Comparison of ENCODE assay signal across 25 cellular contexts in the genomic region with DNA sequence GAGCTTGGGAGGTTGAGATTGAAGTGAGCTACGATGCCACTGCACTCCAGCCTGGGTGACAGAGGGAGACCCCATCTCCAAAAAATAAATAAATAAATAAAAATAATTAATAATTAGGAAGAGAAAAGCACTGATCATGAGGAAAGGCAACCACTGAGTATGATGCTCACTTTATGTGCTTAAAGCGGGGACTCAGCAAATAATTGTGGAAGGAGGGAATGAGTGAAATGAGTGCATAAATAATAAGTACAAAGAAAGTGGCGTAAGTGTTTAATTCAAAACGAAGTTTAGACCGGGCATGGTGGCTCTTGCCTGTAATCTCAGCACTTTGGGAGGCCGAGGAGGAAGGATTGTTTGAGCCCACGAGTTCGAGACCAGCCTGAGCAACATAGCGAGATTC.
DNase-seq lines count a peak whose midpoint lies in the region; ATAC-seq and TF ChIP-seq lines count a peak whose summit lies in the region.
"Had no signal": no experiment of that assay in that cellular context is flagged by ENCODE, and none has a peak within 500 bp of the region (broad histone marks: within the 10 kb centered on the region; RNA-seq: fewer than 3 reads in every experiment).

No MANE protein-coding gene starts in this region.

- H3K4ac ChIP-seq in IMR-90 (ENCODE audit: low read depth, low read length) (peak overlapping the region; percentile 43; the same call in 1 of the 2 replicates), neuronal stem cell (ENCODE audit: low read length) (no peak overlapping the region)

- peak overlapping the region; percentile 37; the same call in 1 of the 2 replicates for H2AK5ac ChIP-seq in IMR-90 (ENCODE audit: low read depth, low read length)
- H2AK5ac ChIP-seq in neuronal stem cell (ENCODE audit: low read depth, low read length) = no peak overlapping the region

- no peak overlapping the region for H3K4me3 Mint-ChIP-seq in activated T-cell treated with anti-CD3 and anti-CD28 coated beads, Interleukin-2, amount 50 U/mL, for 24 hours
- H3K4me3 Mint-ChIP-seq in activated T-helper 1 cell treated with anti-CD3 and anti-CD28 coated beads, Interleukin-12 subunit alpha, Interleukin-12 subunit beta, Interleukin-2, Interleukin-4 antibody, amounts not matched to agents 30 ng/mL and 10 ng/mL and 1 ng/mL, durations not matched to agents 14 hours and 24 hours and 36 hours = no peak overlapping the region
- H3K4me3 Mint-ChIP-seq: mesothelial cell of epicardium had no signal

- H4K8ac ChIP-seq in IMR-90 (ENCODE audit: low read depth in 2 of 2, low read length in 2 of 2) = no peak overlapping the region
- no peak overlapping the region for H4K8ac ChIP-seq in neuronal stem cell (ENCODE audit: low read depth, low read length)

- TF ChIP-seq POLR2A in IMR-90 (IDR thresholded peaks at IDR 0.05; ENCODE audit: low read depth, low read length) = no peak
- no peak for TF ChIP-seq POLR2A in spleen (IDR thresholded peaks at IDR 0.05)

- intact Hi-C loops in IMR-90 (cut with micrococcal nuclease) (no loop called here), spleen (cut with DNase I; ENCODE audit: low total_unique reads) (no loop called here), aorta (cut with DNase I) (no loop called here)
- intact Hi-C loops in activated T-helper 1 cell treated with anti-CD3 and anti-CD28 coated beads, Interleukin-12 subunit alpha, Interleukin-12 subunit beta, Interleukin-2, Interleukin-4 antibody, amounts not matched to agents 30 ng/mL and 10 ng/mL and 1 ng/mL, durations not matched to agents 14 hours and 24 hours and 36 hours (cut with micrococcal nuclease) = no loop called here

- no peak overlapping the region for H2BK12ac ChIP-seq in neuronal stem cell (ENCODE audit: low read length)

- H3K9me1 ChIP-seq in IMR-90 (ENCODE audit: insufficient read depth, low read length) = peaks cover 8% of the 10 kb centered on the region

- BruUV-seq in IMR-90 (replicated peaks; lab: Mats Ljungman, UMichigan) = no TSS peak

- no peak overlapping the region for H4K91ac ChIP-seq in IMR-90 (ENCODE audit: insufficient read depth, low read depth, low read length)
- H4K91ac ChIP-seq in neuronal stem cell (ENCODE audit: low read depth, low read length, poor library complexity) = no peak overlapping the region

- H3K27ac ChIP-seq in IMR-90 (ENCODE audit: insufficient read depth, low read length) = no peak overlapping the region
- no peak overlapping the region for H3K27ac ChIP-seq in neuronal stem cell (replicated peaks; ENCODE audit: low read length)
- H3K27ac ChIP-seq in spleen = peak overlapping the region in 1 of 8 donors; percentile 90
- H3K27ac ChIP-seq in aorta (ENCODE audit: low read depth in 1 of 2, low read length in 2 of 2) = no peak overlapping the region
- H3K27ac ChIP-seq: esophagus squamous epithelium, gastrocnemius medialis, suprapubic skin had no signal

- no peaks in the 10 kb centered on the region for H3K36me3 ChIP-seq in IMR-90 (ENCODE audit: control insufficient read depth, insufficient read depth, low read length)
- H3K36me3 ChIP-seq in neuronal stem cell (replicated peaks in 1 of 2; ENCODE audit: control insufficient read depth in 2 of 2, insufficient read depth in 2 of 2, low read length in 2 of 2) = no peaks in the 10 kb centered on the region
- no peaks in the 10 kb centered on the region for H3K36me3 ChIP-seq in spleen
- no peaks in the 10 kb centered on the region for H3K36me3 ChIP-seq in aorta (ENCODE audit: control insufficient read depth in 1 of 2, insufficient read depth in 2 of 2, low read length in 1 of 2)
- H3K36me3 ChIP-seq: esophagus squamous epithelium, gastrocnemius medialis, suprapubic skin had no signal

- H3K4me1 ChIP-seq in IMR-90 (ENCODE audit: control insufficient read depth, insufficient read depth, low read length) (peaks cover 11% of the 10 kb centered on the region), neuronal stem cell (ENCODE audit: control insufficient read depth in 2 of 2, insufficient read depth in 1 of 2, low read depth in 1 of 2, low read length in 2 of 2) (peaks cover 5 to 8% of the 10 kb centered on the region in 2 donors), spleen (peaks cover 0 to 41% (median 17%) of the 10 kb centered on the region in 6 donors), aorta (ENCODE audit: control insufficient read depth in 1 of 2, insufficient read depth in 2 of 2, low read length in 2 of 2) (peaks cover 0 to 4% of the 10 kb centered on the region in 2 donors)
- H3K4me1 ChIP-seq: suprapubic skin had no signal

- TF ChIP-seq CTCF in IMR-90 (conservative IDR thresholded peaks at IDR 0.05; ENCODE audit: low read depth, low read length) (no peak), spleen (IDR thresholded peaks at IDR 0.05 in 8 of 11, conservative IDR thresholded peaks at IDR 0.05 in 3 of 11) (no peak)

- H2BK120ac ChIP-seq in IMR-90 (ENCODE audit: low read depth, low read length) (peak overlapping the region; percentile 57), neuronal stem cell (ENCODE audit: low read depth, low read length) (no peak overlapping the region)

- H2BK15ac ChIP-seq in IMR-90 (ENCODE audit: low read depth, low read length) (peak overlapping the region; percentile 13; the same call in 1 of the 3 replicates), neuronal stem cell (ENCODE audit: low read length) (no peak overlapping the region)

- H3K79me1 ChIP-seq in IMR-90 (ENCODE audit: low read depth in 1 of 2, low read length in 2 of 2) (no peaks in the 10 kb centered on the region; a peak in 1 of 4 replicates), neuronal stem cell (ENCODE audit: low read depth, low read length) (no peaks in the 10 kb centered on the region)

- no peaks in the 10 kb centered on the region for H4K20me1 ChIP-seq in IMR-90 (ENCODE audit: insufficient read depth, low read length)

- H3K14ac ChIP-seq in IMR-90 (replicated peaks; ENCODE audit: low read depth, low read length) = no peak overlapping the region
- no peak overlapping the region for H3K14ac ChIP-seq in neuronal stem cell (ENCODE audit: low read length)

- H2AFZ ChIP-seq in IMR-90 (replicated peaks; ENCODE audit: low read length, poor library complexity) = no peak overlapping the region
- no peak overlapping the region for H2AFZ ChIP-seq in neuronal stem cell (ENCODE audit: low read length)

- H3K36me3 Mint-ChIP-seq in activated T-cell treated with anti-CD3 and anti-CD28 coated beads, Interleukin-2, amount 50 U/mL, for 24 hours (ENCODE audit: low read depth) = no peaks in the 10 kb centered on the region
- peaks cover 3% of the 10 kb centered on the region for H3K36me3 Mint-ChIP-seq in activated T-helper 1 cell treated with anti-CD3 and anti-CD28 coated beads, Interleukin-12 subunit alpha, Interleukin-12 subunit beta, Interleukin-2, Interleukin-4 antibody, amounts not matched to agents 30 ng/mL and 10 ng/mL and 1 ng/mL, durations not matched to agents 14 hours and 24 hours and 36 hours (ENCODE audit: low read depth)
- H3K36me3 Mint-ChIP-seq: mesothelial cell of epicardium had no signal

- no peaks in the 10 kb centered on the region for H3K9me3 Mint-ChIP-seq in activated T-cell treated with anti-CD3 and anti-CD28 coated beads, Interleukin-2, amount 50 U/mL, for 24 hours
- no peaks in the 10 kb centered on the region for H3K9me3 Mint-ChIP-seq in activated T-helper 1 cell treated with anti-CD3 and anti-CD28 coated beads, Interleukin-12 subunit alpha, Interleukin-12 subunit beta, Interleukin-2, Interleukin-4 antibody, amounts not matched to agents 30 ng/mL and 10 ng/mL and 1 ng/mL, durations not matched to agents 14 hours and 24 hours and 36 hours
- H3K9me3 Mint-ChIP-seq: mesothelial cell of epicardium had no signal

- dilution Hi-C loops in IMR-90 (cut with HindIII; ENCODE audit: low sequenced_read_pairs, unreplicated experiment) = no loop called here

- CTCF ChIA-PET in IMR-90 (lab: Yijun Ruan, JAX) = no interaction called here

- POLR2A ChIA-PET in IMR-90 (lab: Charles Lee; ENCODE audit: unreplicated experiment) = no interaction called here

- no peaks in the 10 kb centered on the region for H3K9me3 ChIP-seq in IMR-90 (ENCODE audit: control insufficient read depth, insufficient read depth, low read length)
- H3K9me3 ChIP-seq in neuronal stem cell (replicated peaks in 1 of 2; ENCODE audit: control insufficient read depth in 2 of 2, insufficient read depth in 1 of 2, low read depth in 1 of 2, low read length in 2 of 2) = no peaks in the 10 kb centered on the region
- no peaks in the 10 kb centered on the region for H3K9me3 ChIP-seq in spleen
- no peaks in the 10 kb centered on the region for H3K9me3 ChIP-seq in aorta (ENCODE audit: control insufficient read depth, low read length)
- H3K9me3 ChIP-seq: esophagus squamous epithelium, gastrocnemius medialis, suprapubic skin had no signal

- no peak overlapping the region for H2AK9ac ChIP-seq in IMR-90 (replicated peaks; ENCODE audit: low read depth, low read length, poor library complexity)

- H3K56ac ChIP-seq in IMR-90 (ENCODE audit: extremely low read depth, insufficient read depth, low read length) = no peak overlapping the region

- H3K4me2 ChIP-seq in IMR-90 (ENCODE audit: low read depth, low read length) (no peak overlapping the region), neuronal stem cell (ENCODE audit: insufficient read depth, low read length, poor library complexity, severe bottlenecking) (peak overlapping the region; percentile 3)

- H3K23ac ChIP-seq in IMR-90 (ENCODE audit: low read depth, low read length) (no peak overlapping the region), neuronal stem cell (ENCODE audit: low read depth, low read length, poor library complexity) (no peak overlapping the region)

- H3K27ac Mint-ChIP-seq in activated T-cell treated with anti-CD3 and anti-CD28 coated beads, Interleukin-2, amount 50 U/mL, for 24 hours = peak overlapping the region; percentile 87
- H3K27ac Mint-ChIP-seq in activated T-helper 1 cell treated with anti-CD3 and anti-CD28 coated beads, Interleukin-12 subunit alpha, Interleukin-12 subunit beta, Interleukin-2, Interleukin-4 antibody, amounts not matched to agents 30 ng/mL and 10 ng/mL and 1 ng/mL, durations not matched to agents 14 hours and 24 hours and 36 hours = peak overlapping the region; percentile 76
- H3K27ac Mint-ChIP-seq: mesothelial cell of epicardium had no signal

- 94% methylated on average over 3 of the region's 9 CpGs; no CpG with 5 or more reads in 1 of the 2 experiments for WGBS in IMR-90 (ENCODE audit: extremely low coverage in 2 of 2, insufficient read length in 1 of 2), 2 experiments
- no CpG with 5 or more reads among the region's 9 CpGs for WGBS in neuronal stem cell (ENCODE audit: extremely low coverage in 2 of 2, insufficient read length in 2 of 2, insufficient replicate concordance in 1 of 2), 2 donors
- WGBS in spleen, 5 donors = 90 to 96% (median 95%) methylated on average over 9 of the region's 9 CpGs
- WGBS in aorta, 2 donors = 89 to 95% methylated on average over 9 of the region's 9 CpGs

- H3K4me1 Mint-ChIP-seq in activated T-cell treated with anti-CD3 and anti-CD28 coated beads, Interleukin-2, amount 50 U/mL, for 24 hours (ENCODE audit: low read depth) = peaks cover 58% of the 10 kb centered on the region
- H3K4me1 Mint-ChIP-seq in activated T-helper 1 cell treated with anti-CD3 and anti-CD28 coated beads, Interleukin-12 subunit alpha, Interleukin-12 subunit beta, Interleukin-2, Interleukin-4 antibody, amounts not matched to agents 30 ng/mL and 10 ng/mL and 1 ng/mL, durations not matched to agents 14 hours and 24 hours and 36 hours (ENCODE audit: low read depth) = peaks cover 65% of the 10 kb centered on the region

- in situ Hi-C loops in IMR-90 (cut with MboI; ENCODE audit: low sequenced_read_pairs) = no loop called here

- H3K18ac ChIP-seq in IMR-90 (ENCODE audit: low read depth, low read length) (no peak overlapping the region), neuronal stem cell (ENCODE audit: low read length) (no peak overlapping the region)

- no peak overlapping the region for H4K5ac ChIP-seq in IMR-90 (ENCODE audit: low read depth, low read length)

- H3K9ac ChIP-seq in IMR-90 (ENCODE audit: low read depth, low read length) (no peak overlapping the region), neuronal stem cell (ENCODE audit: low read depth, low read length, poor library complexity) (no peak overlapping the region)

- ATAC-seq in IMR-90 (ENCODE audit: low read depth) (no peak), aorta (ENCODE audit: low FRiP score) (no peak)
- ATAC-seq: gastrocnemius medialis, left ventricle myocardium superior, Right ventricle myocardium inferior, sciatic nerve had no signal

- H3K27me3 ChIP-seq in IMR-90 (ENCODE audit: control insufficient read depth, insufficient read depth, low read length) = no peaks in the 10 kb centered on the region
- H3K27me3 ChIP-seq in neuronal stem cell (ENCODE audit: control insufficient read depth in 3 of 3, insufficient read depth in 3 of 3, low read depth in 1 of 3, low read length in 3 of 3) = no peaks in the 10 kb centered on the region
- no peaks in the 10 kb centered on the region for H3K27me3 ChIP-seq in spleen (replicated peaks in 1 of 7)
- H3K27me3 ChIP-seq in aorta (ENCODE audit: control insufficient read depth in 1 of 2, insufficient read depth in 2 of 2, low read length in 1 of 2) = no peaks in the 10 kb centered on the region
- H3K27me3 ChIP-seq: esophagus squamous epithelium, gastrocnemius medialis, suprapubic skin had no signal

- DNase-seq in activated T-cell treated with anti-CD3 and anti-CD28 coated beads, Interleukin-2, amount 50 U/mL, for 24 hours = no peak
- DNase-seq in activated T-cell treated with anti-CD3 and anti-CD28 coated beads, Interleukin-2, amount 50 U/mL, for 48 hours = no peak
- no peak for DNase-seq in IMR-90
- no peak for DNase-seq in activated T-helper 1 cell treated with anti-CD3 and anti-CD28 coated beads, Interleukin-12 subunit alpha, Interleukin-12 subunit beta, Interleukin-2, Interleukin-4 antibody, amounts not matched to agents 30 ng/mL and 10 ng/mL and 1 ng/mL, durations not matched to agents 14 hours and 24 hours and 36 hours (ENCODE audit: low spot score)
- no peak for DNase-seq in neuronal stem cell (ENCODE audit: low spot score)
- DNase-seq in spleen = no peak
- no peak for DNase-seq in aorta
- no peak for DNase-seq in DMS153 treated with DMSO at 0.1 percent for 48 hours (lab: John Stamatoyannopoulos, UW; ENCODE audit: unreplicated experiment)
- DNase-seq: activated CD4-positive, alpha-beta T cell treated with anti-CD3 and anti-CD28 coated beads, Interleukin-2, amount 10 ng/mL, durations not matched to agents 7 days and 5 days; DMS53; effector memory CD4-positive, alpha-beta T cell; esophagus squamous epithelium; gastrocnemius medialis; HCEC 1CT; hypothalamus; left ventricle myocardium superior; NCI-H187; NCI-H748 treated with DMSO at 0.1 percent for 48 hours; OCI-M1; posterior cingulate gyrus; stimulated activated CD4-positive, alpha-beta T cell treated with anti-CD3 and anti-CD28 coated beads, Interleukin-15, amount 100 ng/mL, for 24 hours had no signal

- H2BK20ac ChIP-seq in IMR-90 (ENCODE audit: low read depth, low read length) = no peak overlapping the region; the same call in 1 of the 2 replicates

- no peaks in the 10 kb centered on the region for H3K27me3 Mint-ChIP-seq in activated T-cell treated with anti-CD3 and anti-CD28 coated beads, Interleukin-2, amount 50 U/mL, for 24 hours
- no peaks in the 10 kb centered on the region for H3K27me3 Mint-ChIP-seq in activated T-helper 1 cell treated with anti-CD3 and anti-CD28 coated beads, Interleukin-12 subunit alpha, Interleukin-12 subunit beta, Interleukin-2, Interleukin-4 antibody, amounts not matched to agents 30 ng/mL and 10 ng/mL and 1 ng/mL, durations not matched to agents 14 hours and 24 hours and 36 hours (ENCODE audit: insufficient read depth)
- H3K27me3 Mint-ChIP-seq: activated CD4-positive, alpha-beta T cell treated with anti-CD3 and anti-CD28 coated beads, Interleukin-2, amount 10 ng/mL, durations not matched to agents 7 days and 5 days had no signal

- H3K4me3 ChIP-seq in IMR-90 (ENCODE audit: insufficient read depth, low read depth, low read length) (no peak overlapping the region), neuronal stem cell (ENCODE audit: low read length in 2 of 2) (no peak overlapping the region), spleen (no peak overlapping the region), aorta (ENCODE audit: low read length in 2 of 2) (no peak overlapping the region)
- H3K4me3 ChIP-seq: esophagus squamous epithelium, gastrocnemius medialis, suprapubic skin had no signal

- H2BK5ac ChIP-seq in IMR-90 (ENCODE audit: low read depth, low read length, poor library complexity, severe bottlenecking) (no peak overlapping the region), neuronal stem cell (ENCODE audit: low read length) (no peak overlapping the region)

- no peak for TF ChIP-seq RAD21 in IMR-90 (IDR thresholded peaks at IDR 0.05; ENCODE audit: low read length)
